ENCODE assay signal across 2 cellular contexts in genomic region chr1:85569737-85570404, GRCh38.
TF ChIP-seq lines count a peak whose summit lies in the region.

No MANE protein-coding gene starts in this region.

TF ChIP-seq in SK-N-SH treated with all-trans-retinoic acid at 6 μM for 48 hours, 23 proteins besides CTCF, POLR2A, EP300 and RAD21:
- no peak for TF ChIP-seq CSRNP3 (CRISPR knock-in tag; IDR thresholded peaks at IDR 0.05)
- TF ChIP-seq ZNF70 (CRISPR knock-in tag; IDR thresholded peaks at IDR 0.05), result no peak
- TF ChIP-seq ZNF565 (CRISPR knock-in tag; conservative IDR thresholded peaks at IDR 0.05; ENCODE audit: low read depth), result no peak
- TF ChIP-seq TOX (CRISPR knock-in tag; IDR thresholded peaks at IDR 0.05; ENCODE audit: borderline replicate concordance), result no peak
- no peak for TF ChIP-seq OSR1 (CRISPR knock-in tag; IDR thresholded peaks at IDR 0.05)
- TF ChIP-seq CSDC2 (CRISPR knock-in tag; IDR thresholded peaks at IDR 0.05), result no peak
- no peak for TF ChIP-seq ZFP3 (CRISPR knock-in tag; IDR thresholded peaks at IDR 0.05)
- TF ChIP-seq ARNTL (CRISPR knock-in tag; IDR thresholded peaks at IDR 0.05; ENCODE audit: borderline replicate concordance, low read depth), result no peak
- no peak for TF ChIP-seq RARB (CRISPR knock-in tag; IDR thresholded peaks at IDR 0.05)
- no peak for TF ChIP-seq ZNF8 (CRISPR knock-in tag; IDR thresholded peaks at IDR 0.05)
- TF ChIP-seq PPARA (CRISPR knock-in tag; IDR thresholded peaks at IDR 0.05; ENCODE audit: borderline replicate concordance), result no peak
- TF ChIP-seq ZFP30 (CRISPR knock-in tag; IDR thresholded peaks at IDR 0.05), result no peak
- TF ChIP-seq ESRRG (CRISPR knock-in tag; IDR thresholded peaks at IDR 0.05), result no peak

TF ChIP-seq in GM12891, 5 proteins besides CTCF, POLR2A, EP300 and RAD21:
- TF ChIP-seq TAF1 (IDR thresholded peaks at IDR 0.05; ENCODE audit: low read depth, low read length) (no peak), POLR2AphosphoS5 (IDR thresholded peaks at IDR 0.05; ENCODE audit: low read depth, low read length) (no peak), SPI1 (IDR thresholded peaks at IDR 0.05; ENCODE audit: low read depth, low read length) (no peak), POU2F2 (IDR thresholded peaks at IDR 0.05; ENCODE audit: low read depth, low read length) (no peak), PAX5 (IDR thresholded peaks at IDR 0.05; ENCODE audit: insufficient read depth, low read length, severe bottlenecking) (no peak)
